1 cellular context compared by ENCODE assay signal in genomic region chr13:29996316-29996715, GRCh38.
TF ChIP-seq lines count a peak whose summit lies in the region.

No MANE protein-coding gene starts in this region.

TF ChIP-seq in IMR-90, 13 proteins besides CTCF, POLR2A, EP300 and RAD21:
- TF ChIP-seq RFX5 (IDR thresholded peaks at IDR 0.05; ENCODE audit: low read depth, low read length), result no peak
- TF ChIP-seq CHD1 (IDR thresholded peaks at IDR 0.05; ENCODE audit: low read depth, low read length), result no peak
- TF ChIP-seq ELK1 (IDR thresholded peaks at IDR 0.05; ENCODE audit: borderline replicate concordance, low read depth, low read length), result no peak
- TF ChIP-seq NFE2L2 (IDR thresholded peaks at IDR 0.05; ENCODE audit: low read depth, low read length), result no peak
- TF ChIP-seq CEBPB (IDR thresholded peaks at IDR 0.05; ENCODE audit: low read depth, low read length), result no peak
- no peak for TF ChIP-seq SMC3 (IDR thresholded peaks at IDR 0.05; ENCODE audit: low read depth, low read length)
- no peak for TF ChIP-seq FOS (IDR thresholded peaks at IDR 0.05; ENCODE audit: low read depth, low read length)
- no peak for TF ChIP-seq USF2 (IDR thresholded peaks at IDR 0.05; ENCODE audit: low read depth, low read length)
- no peak for TF ChIP-seq RCOR1 (IDR thresholded peaks at IDR 0.05; ENCODE audit: insufficient replicate concordance, low read length)
- no peak for TF ChIP-seq BHLHE40 (IDR thresholded peaks at IDR 0.05; ENCODE audit: low read depth, low read length)
- TF ChIP-seq MAZ (IDR thresholded peaks at IDR 0.05; ENCODE audit: borderline replicate concordance, low read depth, low read length), result no peak
